Comparison of ENCODE assay signal across 9 cellular contexts in genomic region chr2:24435391-24436316, GRCh38. TPM values are rescaled to one million over a fixed set of nuclear protein-coding genes. Genes with fewer than 3 reads are reported as not detected.
DNase-seq lines count a peak whose midpoint lies in the region; ATAC-seq and TF ChIP-seq lines count a peak whose summit lies in the region.
"Had no signal": no experiment of that assay in that cellular context is flagged by ENCODE, and none has a peak within 500 bp of the region (broad histone marks: within the 10 kb centered on the region; RNA-seq: fewer than 3 reads in every experiment).

No MANE protein-coding gene starts in this region.

- no peak overlapping the region for H3K4me3 ChIP-seq in MG63
- H3K4me3 ChIP-seq in right lobe of liver = no peak overlapping the region
- H3K4me3 ChIP-seq in subcutaneous abdominal adipose tissue (ENCODE audit: low read depth in 1 of 5, low read length in 5 of 5) = peak overlapping the region in 3 of 5 donors; percentile 33 to 35 (median 33)

- H3K27me3 ChIP-seq in MG63 = no peaks in the 10 kb centered on the region
- H3K27me3 ChIP-seq in right lobe of liver = no peaks in the 10 kb centered on the region
- H3K27me3 ChIP-seq in subcutaneous abdominal adipose tissue (ENCODE audit: control insufficient read depth in 5 of 5, insufficient read depth in 4 of 5, low read length in 5 of 5) = no peaks in the 10 kb centered on the region

- ATAC-seq in right lobe of liver (peak; percentile 47 to 64 (median 55)), HG02759 (IDR thresholded peaks at IDR 0.05; ENCODE audit: unreplicated experiment) (no peak)

- H3K36me3 ChIP-seq in MG63 (no peaks in the 10 kb centered on the region), right lobe of liver (no peaks in the 10 kb centered on the region), subcutaneous abdominal adipose tissue (ENCODE audit: control insufficient read depth in 5 of 5, insufficient read depth in 5 of 5, low read length in 5 of 5) (no peaks in the 10 kb centered on the region)

- H3K27ac ChIP-seq in caudate nucleus (ENCODE audit: low read depth, low read length) (peak overlapping the region; percentile 71), right lobe of liver (no peak overlapping the region), subcutaneous abdominal adipose tissue (ENCODE audit: low read depth, low read length) (peak overlapping the region; percentile 60)

- H3K9ac ChIP-seq in subcutaneous abdominal adipose tissue (ENCODE audit: low read length in 5 of 5) = peak overlapping the region in 1 of 5 donors; percentile 16

- H3K9me3 ChIP-seq in MG63 = no peaks in the 10 kb centered on the region
- no peaks in the 10 kb centered on the region for H3K9me3 ChIP-seq in right lobe of liver
- no peaks in the 10 kb centered on the region for H3K9me3 ChIP-seq in subcutaneous abdominal adipose tissue (ENCODE audit: control insufficient read depth in 5 of 5, low read length in 5 of 5)

- intact Hi-C loops in right lobe of liver (cut with DNase I) = no loop called here

- WGBS in right lobe of liver (ENCODE audit: insufficient coverage, low coverage, low lambda C conversion rate, missing lambda C conversion rate) = 64% methylated on average over 8 of the region's 13 CpGs

- DNase-seq in MG63 (peak; percentile 12), caudate nucleus (lab: John Stamatoyannopoulos, UW) (peak in 25 of 61 donors; percentile 4 to 63 (median 24)), right lobe of liver (no peak), mesenteric fat pad (ENCODE audit: low spot score) (no peak), HuH-7.5 (ENCODE audit: low spot score) (no peak)
- DNase-seq in stimulated activated CD4-positive, alpha-beta T cell treated with anti-CD3 and anti-CD28 coated beads, Interleukin-1b, Interleukin-23, amount 100 ng/mL, for 48 hours = no peak
- DNase-seq: activated CD4-positive, alpha-beta memory T cell treated with anti-CD3 and anti-CD28 coated beads, Interleukin-2, amount 10 ng/mL, durations not matched to agents 7 days and 5 days had no signal

- TF ChIP-seq CTCF in right lobe of liver (IDR thresholded peaks at IDR 0.05) = no peak

- no peak for TF ChIP-seq POLR2A in right lobe of liver (IDR thresholded peaks at IDR 0.05)

- H3K4me1 ChIP-seq in right lobe of liver (no peaks in the 10 kb centered on the region), subcutaneous abdominal adipose tissue (ENCODE audit: control insufficient read depth in 5 of 5, insufficient read depth in 5 of 5, low read length in 5 of 5) (peaks cover 3 to 41% (median 34%) of the 10 kb centered on the region in 5 donors)

RNA-seq across cellular contexts. Expression of gene NCOA1, which starts 55.4 kb away (rescaled TPM):
- 2.3 and 2.4 TPM in 2 replicates for total RNA-seq in MG63 (2014; rRNA removed; shearing (Covaris generic); ENCODE audit: low replicate concordance)
- total RNA-seq in right lobe of liver = 10 to 100 TPM; 13.5 to 18.9 (median 16.4) TPM
- total RNA-seq in mesenteric fat pad = 41.7 TPM

Comparison
In these comparisons a context has a peak if more than half of its experiments do, and no peak if none do; other contexts are left out.
1. H3K4me3 ChIP-seq: peak in subcutaneous abdominal adipose tissue (3 of 5); none in MG63 (single experiment) and right lobe of liver (0 of 3).
2. H3K27ac ChIP-seq: peak in caudate nucleus (single experiment) and subcutaneous abdominal adipose tissue (single experiment); none in right lobe of liver (0 of 3).